ENCODE assay signal across 13 cellular contexts in genomic region chr16:68223072-68223471, GRCh38. TPM values are rescaled to one million over a fixed set of nuclear protein-coding genes. Genes with fewer than 3 reads are reported as not detected.
DNase-seq lines count a peak whose midpoint lies in the region; ATAC-seq and TF ChIP-seq lines count a peak whose summit lies in the region.
"Had no signal": no experiment of that assay in that cellular context is flagged by ENCODE, and none has a peak within 500 bp of the region (broad histone marks: within the 10 kb centered on the region; RNA-seq: fewer than 3 reads in every experiment).

No MANE protein-coding gene starts in this region.

- peak overlapping the region; percentile 48 to 69 for H3K27ac Mint-ChIP-seq in natural killer cell
- H3K27ac Mint-ChIP-seq in natural killer cell treated with Interleukin-12 subunit alpha and Interleukin-12 subunit beta and Interleukin-15 and Interleukin-18, amount 100 ng/mL, for 72 hours = no peak overlapping the region
- H3K27ac Mint-ChIP-seq in central memory CD8-positive, alpha-beta T cell (ENCODE audit: low read depth) = peak overlapping the region; percentile 46
- H3K27ac Mint-ChIP-seq in endothelial cell (ENCODE audit: unreplicated experiment) = no peak overlapping the region

- H3K4me3 Mint-ChIP-seq in natural killer cell (no peak overlapping the region), endothelial cell (ENCODE audit: unreplicated experiment) (no peak overlapping the region)
- H3K4me3 Mint-ChIP-seq in natural killer cell treated with Interleukin-12 subunit alpha and Interleukin-12 subunit beta and Interleukin-15 and Interleukin-18, amount 100 ng/mL, for 72 hours = no peak overlapping the region
- H3K4me3 Mint-ChIP-seq in central memory CD8-positive, alpha-beta T cell = no peak overlapping the region

- intact Hi-C loops in natural killer cell (cut with micrococcal nuclease) = no loop called here

- no peaks in the 10 kb centered on the region for H3K27me3 Mint-ChIP-seq in natural killer cell (ENCODE audit: low read depth in 2 of 2)
- H3K27me3 Mint-ChIP-seq in natural killer cell treated with Interleukin-12 subunit alpha and Interleukin-12 subunit beta and Interleukin-15 and Interleukin-18, amount 100 ng/mL, for 72 hours = no peaks in the 10 kb centered on the region
- no peaks in the 10 kb centered on the region for H3K27me3 Mint-ChIP-seq in central memory CD8-positive, alpha-beta T cell
- no peaks in the 10 kb centered on the region for H3K27me3 Mint-ChIP-seq in endothelial cell (ENCODE audit: unreplicated experiment)

- no peaks in the 10 kb centered on the region for H3K9me3 ChIP-seq in HAP-1
- H3K9me3 ChIP-seq: A549, BE2C had no signal

- H3K36me3 Mint-ChIP-seq in natural killer cell (no peaks in the 10 kb centered on the region), endothelial cell (ENCODE audit: low read depth, unreplicated experiment) (no peaks in the 10 kb centered on the region)
- H3K36me3 Mint-ChIP-seq in natural killer cell treated with Interleukin-12 subunit alpha and Interleukin-12 subunit beta and Interleukin-15 and Interleukin-18, amount 100 ng/mL, for 72 hours = peaks cover 10% of the 10 kb centered on the region
- peaks cover 43% of the 10 kb centered on the region for H3K36me3 Mint-ChIP-seq in central memory CD8-positive, alpha-beta T cell (ENCODE audit: insufficient read depth)

- CTCF ChIA-PET in HEK293T (lab: Yijun Ruan, JAX) = no interaction called here

- peaks cover 16% of the 10 kb centered on the region for H3K4me1 ChIP-seq in HAP-1
- H3K4me1 ChIP-seq: A549 had no signal

- H3K4me3 ChIP-seq in HAP-1 = no peak overlapping the region
- H3K4me3 ChIP-seq: A549 had no signal

- no peak for TF ChIP-seq CTCF in natural killer cell (IDR thresholded peaks at IDR 0.05)
- TF ChIP-seq CTCF in endothelial cell (IDR thresholded peaks at IDR 0.05; ENCODE audit: unreplicated experiment) = no peak

- H3K27me3 ChIP-seq in HAP-1 (ENCODE audit: low read depth) = no peaks in the 10 kb centered on the region
- H3K27me3 ChIP-seq: BE2C had no signal

- H3K4me1 Mint-ChIP-seq in natural killer cell (peaks cover 26 to 29% of the 10 kb centered on the region in 2 donors), endothelial cell (ENCODE audit: unreplicated experiment) (no peaks in the 10 kb centered on the region)
- peaks cover 12 to 14% of the 10 kb centered on the region in 2 donors for H3K4me1 Mint-ChIP-seq in natural killer cell treated with Interleukin-12 subunit alpha and Interleukin-12 subunit beta and Interleukin-15 and Interleukin-18, amount 100 ng/mL, for 72 hours (ENCODE audit: low read depth in 2 of 2)
- peaks cover 6% of the 10 kb centered on the region for H3K4me1 Mint-ChIP-seq in central memory CD8-positive, alpha-beta T cell

- peaks cover 9% of the 10 kb centered on the region; the same call in 1 of the 2 replicates for H3K36me3 ChIP-seq in HAP-1 (replicated peaks)

- H3K9me3 Mint-ChIP-seq in natural killer cell (no peaks in the 10 kb centered on the region), endothelial cell (ENCODE audit: unreplicated experiment) (no peaks in the 10 kb centered on the region)
- H3K9me3 Mint-ChIP-seq in natural killer cell treated with Interleukin-12 subunit alpha and Interleukin-12 subunit beta and Interleukin-15 and Interleukin-18, amount 100 ng/mL, for 72 hours = no peaks in the 10 kb centered on the region
- no peaks in the 10 kb centered on the region for H3K9me3 Mint-ChIP-seq in central memory CD8-positive, alpha-beta T cell

- POLR2A ChIA-PET in HEK293T (lab: Yijun Ruan, JAX) = no interaction called here

- in situ Hi-C loops in HAP-1 (cut with MboI; ENCODE audit: low sequenced_read_pairs) = no loop called here

- no peak for ATAC-seq in natural killer cell
- no peak for ATAC-seq in natural killer cell treated with Interleukin-12 subunit alpha and Interleukin-12 subunit beta and Interleukin-15 and Interleukin-18, amount 100 ng/mL, for 72 hours
- no peak for ATAC-seq in central memory CD8-positive, alpha-beta T cell (replicated peaks; ENCODE audit: extremely low read depth, poor library complexity, severe bottlenecking)
- ATAC-seq: A549, HCT116 had no signal

- DNase-seq in natural killer cell (no peak), HAP-1 (ENCODE audit: low spot score in 2 of 2) (peak; percentile 56 to 83), HEK293T (ENCODE audit: extremely low spot score) (no peak), mesenteric fat pad (ENCODE audit: low spot score) (no peak), endothelial cell (ENCODE audit: low spot score) (no peak)
- DNase-seq in natural killer cell treated with Interleukin-12 subunit alpha and Interleukin-12 subunit beta and Interleukin-15 and Interleukin-18, amount 100 ng/mL, for 72 hours (ENCODE audit: low spot score) = no peak
- no peak for DNase-seq in central memory CD8-positive, alpha-beta T cell (ENCODE audit: low spot score in 2 of 2)
- DNase-seq: BE2C, Calu3, DMS 273 treated with DMSO at 0.1 percent for 48 hours had no signal

TF ChIP-seq in HEK293T, 16 proteins besides CTCF, POLR2A, EP300 and RAD21:
- TF ChIP-seq FOXK2 (IDR thresholded peaks at IDR 0.05) (no peak), LEF1 (IDR thresholded peaks at IDR 0.05; ENCODE audit: borderline replicate concordance) (no peak), SP1 (IDR thresholded peaks at IDR 0.05) (no peak), ELF4 (IDR thresholded peaks at IDR 0.05) (no peak), FOXA1 (IDR thresholded peaks at IDR 0.05) (no peak), HDGF (IDR thresholded peaks at IDR 0.05; ENCODE audit: borderline replicate concordance) (no peak), ZNF384 (IDR thresholded peaks at IDR 0.05) (no peak), L3MBTL2 (conservative IDR thresholded peaks at IDR 0.05) (no peak), CTBP1 (IDR thresholded peaks at IDR 0.05; ENCODE audit: borderline replicate concordance) (no peak), SUZ12 (IDR thresholded peaks at IDR 0.05) (no peak), BHLHE40 (IDR thresholded peaks at IDR 0.05; ENCODE audit: borderline replicate concordance) (no peak), FOXM1 (IDR thresholded peaks at IDR 0.05; ENCODE audit: borderline replicate concordance) (no peak), TARDBP (IDR thresholded peaks at IDR 0.05) (no peak), NFRKB (IDR thresholded peaks at IDR 0.05) (no peak), ARNT (IDR thresholded peaks at IDR 0.05) (no peak), PKNOX1 (IDR thresholded peaks at IDR 0.05) (no peak)
TF ChIP-seq in HEK293T: peak in this region for 0.

RNA-seq across cellular contexts. Expression of gene ESRP2, which starts 12.9 kb away (rescaled TPM):
- not detected for total RNA-seq in natural killer cell
- total RNA-seq in natural killer cell treated with Interleukin-12 subunit alpha and Interleukin-12 subunit beta and Interleukin-15 and Interleukin-18, amount 100 ng/mL, for 72 hours = under 1 TPM in 1 of 2 donors, not detected in 1; 0.12 TPM
- total RNA-seq in mesenteric fat pad = 0.71 TPM
- total RNA-seq in endothelial cell (ENCODE audit: unreplicated experiment) = 0.64 TPM
- total RNA-seq: H4 had no signal

RNA-seq across cellular contexts. Expression of gene PLA2G15, which starts 22.1 kb away (rescaled TPM):
- total RNA-seq in natural killer cell (10 to 100 TPM in 2 of 3 donors, 1 to 10 TPM in 1; 5.6 to 13.0 (median 12.7) TPM), mesenteric fat pad (40.2 TPM), endothelial cell (ENCODE audit: unreplicated experiment) (14.9 TPM)
- total RNA-seq in natural killer cell treated with Interleukin-12 subunit alpha and Interleukin-12 subunit beta and Interleukin-15 and Interleukin-18, amount 100 ng/mL, for 72 hours = 10 to 100 TPM; 11.6 to 11.8 TPM

RNA-seq across cellular contexts. Expression of gene SLC7A6, which starts 41.3 kb away (rescaled TPM):
- total RNA-seq in natural killer cell (10 to 100 TPM; 46.6 to 84.9 (median 69.6) TPM), mesenteric fat pad (264 TPM), endothelial cell (ENCODE audit: unreplicated experiment) (20.8 TPM)
- total RNA-seq in natural killer cell treated with Interleukin-12 subunit alpha and Interleukin-12 subunit beta and Interleukin-15 and Interleukin-18, amount 100 ng/mL, for 72 hours = 100 to 1,000 TPM in 1 of 2 donors, 10 to 100 TPM in 1; 56.2 to 111 TPM

Comparison
In these comparisons a context has a peak if more than half of its experiments do, and no peak if none do; other contexts are left out.
1. H3K27ac Mint-ChIP-seq: peak in natural killer cell (2 of 2) and central memory CD8-positive, alpha-beta T cell (single experiment); none in natural killer cell treated with Interleukin-12 subunit alpha and Interleukin-12 subunit beta and Interleukin-15 and Interleukin-18, amount 100 ng/mL, for 72 hours (0 of 2) and endothelial cell (single experiment).
2. DNase-seq: peak in HAP-1 (2 of 2); none in natural killer cell (single experiment), natural killer cell treated with Interleukin-12 subunit alpha and Interleukin-12 subunit beta and Interleukin-15 and Interleukin-18, amount 100 ng/mL, for 72 hours (single experiment), central memory CD8-positive, alpha-beta T cell (0 of 2), HEK293T (single experiment), mesenteric fat pad (single experiment) and endothelial cell (single experiment).